In genomic region chr17:42002175-42002791, GRCh38 we compare ENCODE assay signal across 25 cellular contexts. TPM values are rescaled to one million over a fixed set of nuclear protein-coding genes. Genes with fewer than 3 reads are reported as not detected.
A peak's percentile ranks its signal among the peaks of the same experiment; 100 is the strongest.
DNase-seq lines count a peak whose midpoint lies in the region; ATAC-seq, FAIRE-seq and TF ChIP-seq lines count a peak whose summit lies in the region.
"Had no signal": no experiment of that assay in that cellular context is flagged by ENCODE, and none has a peak within 500 bp of the region (broad histone marks: within the 10 kb centered on the region; RNA-seq: fewer than 3 reads in every experiment).

No MANE protein-coding gene starts in this region.

- H3K9me2 ChIP-seq in Karpas-422 (replicated peaks; ENCODE audit: insufficient read depth, low read length), result no peaks in the 10 kb centered on the region

- H3K27me3 ChIP-seq in Caco-2 (replicated peaks; ENCODE audit: control insufficient read depth, insufficient read depth, low read length) (no peaks in the 10 kb centered on the region), Karpas-422 (ENCODE audit: low read length) (no peaks in the 10 kb centered on the region), osteoblast (ENCODE audit: insufficient read depth, low read length) (no peaks in the 10 kb centered on the region)
- H3K27me3 ChIP-seq: body of pancreas, gastroesophageal sphincter, upper lobe of left lung had no signal

- POLR2A ChIA-PET in Caco-2 (lab: Charles Lee), result interaction anchor here (0.5 to 3.1 kb wide), 6 partner anchors 15 to 221 kb away, joined by 3 to 40 read pairs (median 4); partner anchors contain the start of genes ACLY, CNP and DNAJC7

- no peaks in the 10 kb centered on the region for H3K9me3 Mint-ChIP-seq in Caco-2 (ENCODE audit: unreplicated experiment)
- H3K9me3 Mint-ChIP-seq in chondrocyte (ENCODE audit: low read depth), result no peaks in the 10 kb centered on the region
- no peaks in the 10 kb centered on the region for H3K9me3 Mint-ChIP-seq in effector memory CD8-positive, alpha-beta T cell
- H3K9me3 Mint-ChIP-seq: activated CD4-positive, alpha-beta T cell treated with anti-CD3 and anti-CD28 coated beads, Interleukin-2, amount 10 ng/mL, durations not matched to agents 24 days and 14 days; activated T-cell treated with anti-CD3 and anti-CD28 coated beads, Interleukin-2, amount 50 U/mL, for 4 hours; neural crest cell; WTC11 had no signal

- H3K9ac ChIP-seq in Karpas-422 (ENCODE audit: low read length) (no peak overlapping the region), kidney (ENCODE audit: low read length in 2 of 2) (no peak overlapping the region)
- H3K9ac ChIP-seq: parathyroid adenoma had no signal

- H3K27ac Mint-ChIP-seq in Caco-2 (ENCODE audit: unreplicated experiment), result peak overlapping the region; percentile 92
- peak overlapping the region; percentile 65 for H3K27ac Mint-ChIP-seq in chondrocyte (ENCODE audit: unreplicated experiment)
- peak overlapping the region in 1 of 2 donors; percentile 49 for H3K27ac Mint-ChIP-seq in effector memory CD8-positive, alpha-beta T cell
- H3K27ac Mint-ChIP-seq: activated CD4-positive, alpha-beta T cell treated with anti-CD3 and anti-CD28 coated beads, Interleukin-2, amount 10 ng/mL, durations not matched to agents 24 days and 14 days had no signal

- H3K9me3 ChIP-seq in Caco-2, result no peaks in the 10 kb centered on the region
- no peaks in the 10 kb centered on the region for H3K9me3 ChIP-seq in Karpas-422 (ENCODE audit: low read length)
- H3K9me3 ChIP-seq in osteoblast (ENCODE audit: low read depth, low read length), result no peaks in the 10 kb centered on the region
- no peaks in the 10 kb centered on the region for H3K9me3 ChIP-seq in kidney (ENCODE audit: control insufficient read depth in 1 of 2, low read length in 2 of 2)
- H3K9me3 ChIP-seq: body of pancreas, gastroesophageal sphincter, HAP-1, upper lobe of left lung had no signal

- H3K4me2 ChIP-seq in Karpas-422 (ENCODE audit: low read depth, low read length, poor library complexity, severe bottlenecking), result no peak overlapping the region
- H3K4me2 ChIP-seq in osteoblast (ENCODE audit: insufficient read depth, low read length), result peak overlapping the region; percentile 54

- H3K4me3 Mint-ChIP-seq in Caco-2 (ENCODE audit: unreplicated experiment) (peak overlapping the region; percentile 68), chondrocyte (ENCODE audit: unreplicated experiment) (no peak overlapping the region)
- H3K4me3 Mint-ChIP-seq in effector memory CD8-positive, alpha-beta T cell, result no peak overlapping the region
- H3K4me3 Mint-ChIP-seq: activated CD4-positive, alpha-beta T cell treated with anti-CD3 and anti-CD28 coated beads, Interleukin-2, amount 10 ng/mL, durations not matched to agents 24 days and 14 days; activated CD8-positive, alpha-beta memory T cell treated with anti-CD3 and anti-CD28 coated beads, Interleukin-2, amount 10 ng/mL, durations not matched to agents 7 days and 5 days; activated T-cell treated with anti-CD3 and anti-CD28 coated beads, Interleukin-2, amount 50 U/mL, for 4 hours; neural crest cell; WTC11 had no signal

- BruUV-seq in Caco-2 (replicated peaks; lab: Mats Ljungman, UMichigan), result TSS peak; percentile 2

- ATAC-seq in effector memory CD8-positive, alpha-beta T cell (replicated peaks), result no peak
- no peak for ATAC-seq in HG03196 (IDR thresholded peaks at IDR 0.05; ENCODE audit: unreplicated experiment)
- ATAC-seq: activated CD8-positive, alpha-beta memory T cell treated with anti-CD3 and anti-CD28 coated beads, Interleukin-2, amount 10 ng/mL, durations not matched to agents 7 days and 5 days; activated T-cell treated with anti-CD3 and anti-CD28 coated beads, Interleukin-2, amount 50 U/mL, for 4 hours; body of pancreas; gastroesophageal sphincter; WTC11 had no signal

- H4K20me1 ChIP-seq in Karpas-422 (ENCODE audit: insufficient read depth, low read depth, low read length), result 0 out of 2 replicates have a peak, but pooled peaks cover 2% of the 10 kb centered on the region
- peaks cover 48% of the 10 kb centered on the region for H4K20me1 ChIP-seq in osteoblast (ENCODE audit: insufficient read depth, low read length)

- H2AFZ ChIP-seq in Karpas-422 (ENCODE audit: low read length) (no peak overlapping the region), osteoblast (ENCODE audit: low read length) (no peak overlapping the region)
- H2AFZ ChIP-seq: parathyroid adenoma had no signal

- peaks cover 49% of the 10 kb centered on the region for H3K4me1 ChIP-seq in Caco-2
- peaks cover 71% of the 10 kb centered on the region for H3K4me1 ChIP-seq in Karpas-422 (ENCODE audit: low read length)
- H3K4me1 ChIP-seq in osteoblast (ENCODE audit: insufficient read depth, low read length), result peaks cover 43% of the 10 kb centered on the region
- peaks cover 5 to 25% of the 10 kb centered on the region in 2 donors for H3K4me1 ChIP-seq in kidney (ENCODE audit: control insufficient read depth in 1 of 2, insufficient read depth in 1 of 2, low read depth in 1 of 2, low read length in 2 of 2)
- H3K4me1 ChIP-seq: parathyroid adenoma had no signal

- intact Hi-C loops in Caco-2 (cut with micrococcal nuclease; ENCODE audit: unreplicated experiment) (loop anchor here (2.0 kb wide), 2 partner anchors 15 to 35 kb away; partner anchors contain the start of genes CNP and DNAJC7), kidney (cut with DNase I) (no loop called here)

- peaks cover 26% of the 10 kb centered on the region for H3K4me1 Mint-ChIP-seq in Caco-2 (ENCODE audit: low read depth, unreplicated experiment)
- H3K4me1 Mint-ChIP-seq in chondrocyte (ENCODE audit: low read depth), result peaks cover 19% of the 10 kb centered on the region
- H3K4me1 Mint-ChIP-seq in effector memory CD8-positive, alpha-beta T cell (ENCODE audit: low read depth in 2 of 2), result peaks cover 15 to 34% of the 10 kb centered on the region in 2 donors
- H3K4me1 Mint-ChIP-seq: WTC11 had no signal

- TF ChIP-seq CTCF in Caco-2 (IDR thresholded peaks at IDR 0.05; ENCODE audit: insufficient read depth in 1 of 2, low read depth in 1 of 2, low read length in 1 of 2, severe bottlenecking in 1 of 2, unreplicated experiment in 1 of 2) (no peak), chondrocyte (IDR thresholded peaks at IDR 0.05) (no peak), osteoblast (IDR thresholded peaks at IDR 0.05; ENCODE audit: extremely low read depth, low read depth, low read length) (no peak), kidney (IDR thresholded peaks at IDR 0.05; ENCODE audit: borderline replicate concordance, extremely low read depth, insufficient read depth) (no peak)

- H3K4me3 ChIP-seq in Caco-2 (ENCODE audit: low read depth, low read length) (no peak overlapping the region), Karpas-422 (ENCODE audit: low read length) (no peak overlapping the region), osteoblast (ENCODE audit: insufficient read depth, low read length) (no peak overlapping the region), kidney (ENCODE audit: low read length in 2 of 2) (peak overlapping the region in 1 of 2 donors; percentile 11)
- H3K4me3 ChIP-seq: body of pancreas, gastroesophageal sphincter, HAP-1, upper lobe of left lung had no signal

- FAIRE-seq in kidney (lab: Jason Lieb, UNC), result no peak

- DNase-seq in Caco-2 (no peak), Karpas-422 (no peak), chondrocyte (ENCODE audit: low spot score) (no peak), osteoblast (ENCODE audit: insufficient read length, low spot score, missing footprints) (no peak), kidney (no peak)
- DNase-seq in effector memory CD8-positive, alpha-beta T cell, result no peak
- no peak for DNase-seq in stimulated activated CD4-positive, alpha-beta T cell treated with anti-CD3 and anti-CD28 coated beads, Interleukin-15, amount 100 ng/mL, for 24 hours
- DNase-seq: activated CD4-positive, alpha-beta T cell treated with anti-CD3 and anti-CD28 coated beads, Interleukin-2, amount 10 ng/mL, durations not matched to agents 24 days and 14 days; activated CD8-positive, alpha-beta memory T cell treated with anti-CD3 and anti-CD28 coated beads, Interleukin-2, amount 10 ng/mL, durations not matched to agents 7 days and 5 days; activated T-cell treated with anti-CD3 and anti-CD28 coated beads, Interleukin-2, amount 50 U/mL, for 4 hours; body of pancreas; cerebellar nuclear complex; DMS53; mesenchymal stem cell; NCI-H1048; NCI-H1694; retina; stimulated activated CD4-positive, alpha-beta T cell treated with anti-CD3 and anti-CD28 coated beads, Interleukin-2, amount 100 ng/mL, for 24 hours; upper lobe of left lung had no signal

- H3K36me3 Mint-ChIP-seq in Caco-2 (ENCODE audit: insufficient read depth, unreplicated experiment) (peaks cover 61% of the 10 kb centered on the region), chondrocyte (ENCODE audit: low read depth) (peaks cover 13% of the 10 kb centered on the region)
- H3K36me3 Mint-ChIP-seq in effector memory CD8-positive, alpha-beta T cell (ENCODE audit: insufficient read depth), result peaks cover 43% of the 10 kb centered on the region

- peak overlapping the region; percentile 65 for H3K27ac ChIP-seq in Karpas-422 (ENCODE audit: low read length)
- H3K27ac ChIP-seq in osteoblast (ENCODE audit: low read depth, low read length), result no peak overlapping the region
- H3K27ac ChIP-seq in kidney (ENCODE audit: low read depth in 2 of 2, low read length in 2 of 2), result peak overlapping the region in 1 of 2 donors; percentile 1
- H3K27ac ChIP-seq: gastroesophageal sphincter, parathyroid adenoma, upper lobe of left lung had no signal

- peaks cover 5% of the 10 kb centered on the region for H3K36me3 ChIP-seq in Caco-2 (ENCODE audit: control insufficient read depth, insufficient read depth, low read length)
- peaks cover 35% of the 10 kb centered on the region for H3K36me3 ChIP-seq in Karpas-422 (ENCODE audit: insufficient read depth, low read length)
- H3K36me3 ChIP-seq in osteoblast (ENCODE audit: insufficient read depth, low read length), result peaks cover 43% of the 10 kb centered on the region
- H3K36me3 ChIP-seq in kidney (ENCODE audit: control insufficient read depth in 1 of 2, insufficient read depth in 2 of 2, low read length in 2 of 2), result peaks cover 17 to 31% of the 10 kb centered on the region in 2 donors

- H3K27me3 Mint-ChIP-seq in Caco-2 (ENCODE audit: insufficient read depth, unreplicated experiment) (no peaks in the 10 kb centered on the region), chondrocyte (ENCODE audit: low read depth) (no peaks in the 10 kb centered on the region)
- no peaks in the 10 kb centered on the region for H3K27me3 Mint-ChIP-seq in effector memory CD8-positive, alpha-beta T cell
- H3K27me3 Mint-ChIP-seq: activated CD4-positive, alpha-beta T cell treated with anti-CD3 and anti-CD28 coated beads, Interleukin-2, amount 10 ng/mL, durations not matched to agents 24 days and 14 days; activated CD8-positive, alpha-beta memory T cell treated with anti-CD3 and anti-CD28 coated beads, Interleukin-2, amount 10 ng/mL, durations not matched to agents 7 days and 5 days had no signal

- CTCF ChIA-PET in Caco-2 (lab: Charles Lee), result interaction anchor here (0.9 to 2.2 kb wide), 5 partner anchors 15 to 99 kb away, joined by 3 to 17 read pairs (median 5); partner anchors contain the start of genes DNAJC7, NKIRAS2 and ZNF385C

- H3K79me2 ChIP-seq in Karpas-422 (ENCODE audit: low read length), result peaks cover 69% of the 10 kb centered on the region
- H3K79me2 ChIP-seq in osteoblast (ENCODE audit: insufficient read depth, low read length), result peaks cover 86% of the 10 kb centered on the region

RNA-seq across cellular contexts. Expression of gene DNAJC7, which starts 15.0 kb away (rescaled TPM):
- total RNA-seq in Caco-2 (2022) (147 and 156 TPM in 2 replicates), chondrocyte (51.1 to 61.0 TPM (median 51.2 TPM) in 3 replicates), osteoblast (75.3 and 76.3 TPM in 2 replicates), kidney (88.1 TPM)
- 56.1 and 64.1 TPM in 2 replicates for total RNA-seq in Karpas-422 (2014; rRNA removed; shearing (Covaris generic); ENCODE audit: low replicate concordance)
- polyA plus RNA-seq in kidney (ENCODE audit: insufficient read depth, low read depth, low replicate concordance), result 141 TPM

RNA-seq across cellular contexts. Expression of gene NKIRAS2, which starts 17.6 kb away (rescaled TPM):
- 51.6 and 55.0 TPM in 2 replicates for total RNA-seq in Caco-2 (2022)
- 28.4 and 44.9 TPM in 2 replicates for total RNA-seq in Karpas-422 (2014; rRNA removed; shearing (Covaris generic); ENCODE audit: low replicate concordance)
- total RNA-seq in chondrocyte, result 54.7 to 57.0 TPM (median 56.9 TPM) in 3 replicates
- 38.0 and 39.1 TPM in 2 replicates for total RNA-seq in osteoblast
- 26.8 TPM for total RNA-seq in kidney
- polyA plus RNA-seq in kidney (ENCODE audit: insufficient read depth, low read depth, low replicate concordance), result 21.2 TPM

RNA-seq across cellular contexts. Expression of gene CNP, which starts 35.7 kb away (rescaled TPM):
- total RNA-seq in Caco-2 (2022), result 90.1 and 94.5 TPM in 2 replicates
- 41.3 and 79.1 TPM in 2 replicates for total RNA-seq in Karpas-422 (2014; rRNA removed; shearing (Covaris generic); ENCODE audit: low replicate concordance)
- 78.3 to 86.0 TPM (median 79.4 TPM) in 3 replicates for total RNA-seq in chondrocyte
- 87.6 and 96.4 TPM in 2 replicates for total RNA-seq in osteoblast
- 87.5 TPM for total RNA-seq in kidney
- 64.0 TPM for polyA plus RNA-seq in kidney (ENCODE audit: insufficient read depth, low read depth, low replicate concordance)

RNA-seq across cellular contexts. Expression of gene C17orf113, which starts 48.1 kb away (rescaled TPM):
- total RNA-seq in Caco-2 (2022), result 3.8 and 4.7 TPM in 2 replicates
- not detected in 2 replicates for total RNA-seq in Karpas-422 (2014; rRNA removed; shearing (Covaris generic); ENCODE audit: low replicate concordance)
- 0.24 to 0.77 TPM (median 0.62 TPM) in 3 replicates for total RNA-seq in chondrocyte
- under 0.01 and 0.29 TPM in 2 replicates for total RNA-seq in osteoblast
- 3.8 TPM for total RNA-seq in kidney
- 1.1 TPM for polyA plus RNA-seq in kidney (ENCODE audit: insufficient read depth, low read depth, low replicate concordance)
